In the genomic region with DNA sequence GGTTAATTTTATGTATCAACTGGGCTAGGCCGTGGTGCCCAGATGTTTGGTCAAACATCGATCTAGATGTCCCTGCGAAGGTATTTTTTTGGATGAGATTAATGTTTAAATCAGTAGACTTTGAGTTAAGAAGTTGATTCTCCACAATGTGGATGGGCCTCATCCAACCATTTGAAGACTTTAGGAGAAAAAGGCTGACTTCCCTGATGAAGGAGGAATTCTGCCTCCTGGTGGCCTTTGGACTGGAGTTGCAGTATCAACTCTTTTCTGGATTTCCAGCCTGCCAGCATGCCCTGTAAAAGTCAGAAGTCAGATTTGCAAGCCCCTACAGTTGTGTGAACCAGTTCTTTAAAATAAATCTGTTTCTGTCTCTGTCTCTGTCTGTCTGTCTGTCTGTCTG, we compare ENCODE assay signal across 9 cellular contexts.
DNase-seq lines count a peak whose midpoint lies in the region; ATAC-seq and TF ChIP-seq lines count a peak whose summit lies in the region.
"Had no signal": no experiment of that assay in that cellular context is flagged by ENCODE, and none has a peak within 500 bp of the region (broad histone marks: within the 10 kb centered on the region; RNA-seq: fewer than 3 reads in every experiment).

No MANE protein-coding gene starts in this region.

- H3K27me3 ChIP-seq in H9 (ENCODE audit: insufficient read depth, low read length), result no peaks in the 10 kb centered on the region
- H3K27me3 ChIP-seq in ascending aorta, result no peaks in the 10 kb centered on the region

- H3K9me3 ChIP-seq in H9 (ENCODE audit: control insufficient read depth, low read depth, low read length) (no peaks in the 10 kb centered on the region), ascending aorta (no peaks in the 10 kb centered on the region)

- H3K56ac ChIP-seq in H9 (ENCODE audit: insufficient read length, low read depth, low read length), result no peak overlapping the region

- H2BK5ac ChIP-seq in H9 (ENCODE audit: insufficient read length, low read length), result no peak overlapping the region

- H3T11ph ChIP-seq in H9 (ENCODE audit: low read length), result no peak overlapping the region

- DNase-seq in AG04449 (ENCODE audit: low read depth, low spot score), result no peak
- DNase-seq in H9, result peak; percentile 57
- DNase-seq in ascending aorta (ENCODE audit: low spot score in 2 of 2), result no peak
- DNase-seq in kidney tubule cell (ENCODE audit: low spot score), result peak; percentile 48
- DNase-seq in NCI-H187 (lab: John Stamatoyannopoulos, UW), result no peak

- H3K36me3 Mint-ChIP-seq in H9 (ENCODE audit: insufficient read depth in 1 of 3, low read depth in 3 of 3), result peaks cover 0 to 3% (median 0%) of the 10 kb centered on the region in 3 experiments; a peak in 2 of 7 replicates

- no peaks in the 10 kb centered on the region for H3K9me3 Mint-ChIP-seq in H9

- H2AFZ ChIP-seq in H9 (ENCODE audit: low read length), result no peak overlapping the region

- peaks cover 4 to 5% of the 10 kb centered on the region in 2 experiments; a peak in 2 of 4 replicates for H3K4me1 Mint-ChIP-seq in H9

- H3K4me1 ChIP-seq in H9 (ENCODE audit: insufficient read depth, low read length) (no peaks in the 10 kb centered on the region), ascending aorta (no peaks in the 10 kb centered on the region)

- peaks cover 17% of the 10 kb centered on the region for H3K27me3 Mint-ChIP-seq in H9 (ENCODE audit: low read depth)

- no peak for ATAC-seq in HG02678 (IDR thresholded peaks at IDR 0.05; ENCODE audit: unreplicated experiment)
- no peak for ATAC-seq in GM18511 (IDR thresholded peaks at IDR 0.05; ENCODE audit: unreplicated experiment)
- ATAC-seq in HG02973 (IDR thresholded peaks at IDR 0.05; ENCODE audit: unreplicated experiment), result no peak

- POLR2A ChIA-PET in AG04449 (lab: Yijun Ruan, JAX), result no interaction called here

- no peaks in the 10 kb centered on the region for H3K23me2 ChIP-seq in H9 (ENCODE audit: insufficient read length, low read depth, low read length, poor library complexity, severe bottlenecking)

- no peaks in the 10 kb centered on the region for H3K36me3 ChIP-seq in ascending aorta

- H3K18ac ChIP-seq in H9 (ENCODE audit: insufficient read length, low read depth, low read length), result no peak overlapping the region

- H3K79me1 ChIP-seq in H9 (ENCODE audit: insufficient read depth, low read depth, low read length, poor library complexity, severe bottlenecking), result no peaks in the 10 kb centered on the region

- H3K9ac ChIP-seq in H9 (ENCODE audit: extremely low read depth, insufficient read length, low read length), result no peak overlapping the region

- CTCF ChIA-PET in AG04449 (lab: Yijun Ruan, JAX), result interaction anchor here (1.0 to 3.0 kb wide), 3 partner anchors 20 to 148 kb away, joined by 4 to 20 read pairs (median 12); partner anchors contain the start of gene STK32B

- H4K91ac ChIP-seq in H9 (ENCODE audit: insufficient read length, low read depth, low read length), result no peak overlapping the region

- H2BK20ac ChIP-seq in H9 (ENCODE audit: low read depth, low read length, poor library complexity, severe bottlenecking), result no peak overlapping the region

- no peak overlapping the region for H3K23ac ChIP-seq in H9 (ENCODE audit: insufficient read length, low read depth, low read length)

- no peak overlapping the region for H4K5ac ChIP-seq in H9 (ENCODE audit: insufficient read length, low read depth, low read length)

- H2AK5ac ChIP-seq in H9 (ENCODE audit: insufficient read length, low read length), result no peak overlapping the region

- H2BK120ac ChIP-seq in H9 (ENCODE audit: low read depth, low read length, poor library complexity, severe bottlenecking), result no peak overlapping the region

- H4K8ac ChIP-seq in H9 (replicated peaks; ENCODE audit: insufficient read length, low read depth, low read length), result no peak overlapping the region

- no peak overlapping the region for H3K4me2 ChIP-seq in H9 (ENCODE audit: insufficient read depth, insufficient read length, low read length)

- TF ChIP-seq CTCF in AG04449 (IDR thresholded peaks at IDR 0.05; ENCODE audit: insufficient read depth, low read length, missing control alignments) (peak; percentile 54), H9 (conservative IDR thresholded peaks at IDR 0.05) (peak; percentile 79), ascending aorta (IDR thresholded peaks at IDR 0.05) (peak; percentile 28 to 53 (median 38))

- no peak overlapping the region for H3K4me3 ChIP-seq in AG04449 (ENCODE audit: low read depth, low read length)
- H3K4me3 ChIP-seq in ascending aorta, result no peak overlapping the region
- H3K4me3 ChIP-seq: SK-N-MC had no signal

- H3K27ac ChIP-seq in H9 (ENCODE audit: insufficient read length, low read depth, low read length) (no peak overlapping the region), ascending aorta (no peak overlapping the region)
- H3K27ac ChIP-seq: SK-N-MC had no signal

- H2BK15ac ChIP-seq in H9 (ENCODE audit: low read depth, low read length), result no peak overlapping the region

- no CpG with 5 or more reads among the region's 3 CpGs for WGBS in H9 (ENCODE audit: extremely low coverage, insufficient read length, low lambda C conversion rate)

- H3K14ac ChIP-seq in H9 (ENCODE audit: insufficient read depth, low read length), result no peak overlapping the region

- H4K20me1 ChIP-seq in H9 (ENCODE audit: control insufficient read depth, insufficient read depth, insufficient read length), result no peaks in the 10 kb centered on the region

- H2BK12ac ChIP-seq in H9 (ENCODE audit: insufficient read length, low read depth, low read length), result no peak overlapping the region

- no peak overlapping the region for H3K27ac Mint-ChIP-seq in H9

- H3K4ac ChIP-seq in H9 (ENCODE audit: low read depth, low read length), result no peak overlapping the region

- no peaks in the 10 kb centered on the region for H3K79me2 ChIP-seq in H9 (ENCODE audit: insufficient read depth, low read length)

- intact Hi-C loops in ascending aorta (cut with DNase I), result loop anchor here (1.0 to 2.0 kb wide), 2 partner anchors 92 to 147 kb away; partner anchors contain the start of gene STK32B

- H3K4me3 Mint-ChIP-seq in H9, result no peak overlapping the region

Comparison
In these comparisons a context has a peak if more than half of its experiments do, and no peak if none do; other contexts are left out.
1. DNase-seq: peak in H9 (single experiment) and kidney tubule cell (single experiment); none in AG04449 (single experiment), ascending aorta (0 of 2) and NCI-H187 (0 of 2).
2. Peak in every context shown above with its lines, with median percentiles within 50 percentile points of each other: CTCF ChIP-seq.